In genomic region chr6:154868143-154868594, GRCh38 we compare ENCODE assay signal across 10 cellular contexts.
DNase-seq lines count a peak whose midpoint lies in the region; ATAC-seq and TF ChIP-seq lines count a peak whose summit lies in the region.
"Had no signal": no experiment of that assay in that cellular context is flagged by ENCODE, and none has a peak within 500 bp of the region (broad histone marks: within the 10 kb centered on the region; RNA-seq: fewer than 3 reads in every experiment).

No MANE protein-coding gene starts in this region.

- BruUV-seq in PC-3 (replicated peaks; lab: Mats Ljungman, UMichigan) = no TSS peak

- H3K9ac ChIP-seq in PC-3 (ENCODE audit: low read length) = no peak overlapping the region

- no peaks in the 10 kb centered on the region for H3K27me3 ChIP-seq in PC-3 (ENCODE audit: low read length)
- H3K27me3 ChIP-seq: neutrophil, SJSA1 had no signal

- H4K20me1 ChIP-seq in PC-3 (ENCODE audit: low read length) = no peaks in the 10 kb centered on the region

- H2AFZ ChIP-seq in PC-3 (ENCODE audit: low read length) = no peak overlapping the region

- H3K4me1 ChIP-seq in HEK293 (ENCODE audit: control insufficient read depth, insufficient read depth, low read length) = no peaks in the 10 kb centered on the region
- H3K4me1 ChIP-seq in PC-3 (ENCODE audit: insufficient read depth, low read length) = peaks cover 9% of the 10 kb centered on the region; the same call in 1 of the 2 replicates
- H3K4me1 ChIP-seq: SJSA1 had no signal

- no peak overlapping the region for H3K4me2 ChIP-seq in PC-3 (ENCODE audit: low read length)

- DNase-seq in CMK (ENCODE audit: low read depth) = peak; percentile 5
- DNase-seq in PC-3 = peak; percentile 66
- no peak for DNase-seq in endothelial cell (ENCODE audit: low spot score)
- no peak for DNase-seq in nephron progenitor cell
- DNase-seq in NCI-H524 treated with DMSO at 0.1 percent for 48 hours (lab: John Stamatoyannopoulos, UW) = no peak
- no peak for DNase-seq in activated CD4-positive, alpha-beta T cell treated with anti-CD3 and anti-CD28 coated beads, Interleukin-2, amount 50 U/mL, for 4 hours

- POLR2A ChIA-PET in HEK293 (lab: Yijun Ruan, JAX) = no interaction called here
- POLR2A ChIA-PET in PC-3 (lab: Charles Lee; ENCODE audit: unreplicated experiment) = interaction anchor here (0.6 kb wide), 2 partner anchors 302 to 333 kb away, joined by 3 read pairs; no protein-coding TSS in a partner anchor

- CTCF ChIA-PET in HEK293 (lab: Yijun Ruan, JAX) = interaction anchor here (0.5 to 3.6 kb wide), 45 partner anchors 9 to 1889 kb away, joined by 3 to 45 read pairs (median 4); no protein-coding TSS in a partner anchor
- CTCF ChIA-PET in PC-3 (lab: Charles Lee) = interaction anchor here (0.5 to 1.1 kb wide), 12 partner anchors 14 to 1807 kb away, joined by 3 to 8 read pairs (median 4); no protein-coding TSS in a partner anchor

- no peak overlapping the region for H3K4me3 ChIP-seq in HEK293 (ENCODE audit: low read depth, low read length)
- H3K4me3 ChIP-seq in PC-3 (ENCODE audit: low read length) = no peak overlapping the region
- H3K4me3 ChIP-seq: SJSA1 had no signal

- no peaks in the 10 kb centered on the region for H3K79me2 ChIP-seq in PC-3 (ENCODE audit: low read length)

- no peaks in the 10 kb centered on the region for H3F3A ChIP-seq in PC-3 (ENCODE audit: low read length, unreplicated experiment)

- H3K27me3 Mint-ChIP-seq in endothelial cell (ENCODE audit: unreplicated experiment) (peaks cover 2% of the 10 kb centered on the region), nephron progenitor cell (ENCODE audit: low read depth, poor library complexity) (no peaks in the 10 kb centered on the region)

- H3K9me2 ChIP-seq in PC-3 (replicated peaks; ENCODE audit: low read length) = no peaks in the 10 kb centered on the region

- no peaks in the 10 kb centered on the region for H3K9me3 ChIP-seq in HEK293 (ENCODE audit: control insufficient read depth, insufficient read depth, low read depth, low read length)
- H3K9me3 ChIP-seq in PC-3 (ENCODE audit: low read length) = no peaks in the 10 kb centered on the region
- H3K9me3 ChIP-seq: neutrophil, SJSA1 had no signal

- no peaks in the 10 kb centered on the region for H3K9me3 Mint-ChIP-seq in endothelial cell (ENCODE audit: unreplicated experiment)
- no peaks in the 10 kb centered on the region for H3K9me3 Mint-ChIP-seq in nephron progenitor cell

- ATAC-seq in PC-3 = no peak
- no peak for ATAC-seq in HG03280 (IDR thresholded peaks at IDR 0.05; ENCODE audit: unreplicated experiment)

- H3K27ac ChIP-seq in HEK293 (ENCODE audit: extremely low read depth, low read depth, low read length) = no peak overlapping the region
- H3K27ac ChIP-seq in PC-3 (ENCODE audit: low read length) = no peak overlapping the region
- H3K27ac ChIP-seq: neutrophil, SJSA1 had no signal

- H3K4me1 Mint-ChIP-seq in endothelial cell (ENCODE audit: unreplicated experiment) (peaks cover 2% of the 10 kb centered on the region), nephron progenitor cell (peaks cover 26% of the 10 kb centered on the region)

- H3K4me3 Mint-ChIP-seq in endothelial cell (ENCODE audit: unreplicated experiment) (no peak overlapping the region), nephron progenitor cell (no peak overlapping the region)

- H3K27ac Mint-ChIP-seq in endothelial cell (ENCODE audit: unreplicated experiment) (no peak overlapping the region), nephron progenitor cell (no peak overlapping the region)

- TF ChIP-seq CTCF in HEK293 (tag by site-specific recombination; IDR thresholded peaks at IDR 0.05) = no peak
- peak; percentile 78 for TF ChIP-seq CTCF in PC-3 (conservative IDR thresholded peaks at IDR 0.05; ENCODE audit: low read depth, low read length)
- peak; percentile 74 for TF ChIP-seq CTCF in endothelial cell (IDR thresholded peaks at IDR 0.05; ENCODE audit: unreplicated experiment)
- TF ChIP-seq CTCF in nephron progenitor cell (IDR thresholded peaks at IDR 0.05) = peak; percentile 78

- intact Hi-C loops in PC-3 (cut with micrococcal nuclease) = loop anchor here (1.0 to 5.0 kb wide), 3 partner anchors 60 to 379 kb away; no protein-coding TSS in a partner anchor

- no peaks in the 10 kb centered on the region for H3K36me3 Mint-ChIP-seq in endothelial cell (ENCODE audit: low read depth, unreplicated experiment)
- H3K36me3 Mint-ChIP-seq in nephron progenitor cell (ENCODE audit: low read depth) = peaks cover 19% of the 10 kb centered on the region

- H3K36me3 ChIP-seq in HEK293 (ENCODE audit: control insufficient read depth in 2 of 2, insufficient read depth in 1 of 2, low read length in 2 of 2) (no peaks in the 10 kb centered on the region), PC-3 (ENCODE audit: low read depth, low read length) (no peaks in the 10 kb centered on the region)

TF ChIP-seq in HEK293, 187 proteins besides CTCF, POLR2A, EP300 and RAD21:
- TF ChIP-seq ZNF501 (tag by site-specific recombination; IDR thresholded peaks at IDR 0.05) (no peak), ZNF654 (tag by site-specific recombination; IDR thresholded peaks at IDR 0.05; ENCODE audit: low read depth) (peak; percentile 89), ZBTB26 (tag by site-specific recombination; optimal IDR thresholded peaks at IDR 0.05) (no peak), ZIC2 (tag by site-specific recombination; IDR thresholded peaks at IDR 0.05) (no peak), ZNF660 (tag by site-specific recombination; IDR thresholded peaks at IDR 0.05) (peak; percentile 40; the same call in 1 of the 2 replicates), SCRT2 (tag by site-specific recombination; IDR thresholded peaks at IDR 0.05) (peak; percentile 85), SP7 (tag by site-specific recombination; IDR thresholded peaks at IDR 0.05) (no peak), ZNF350 (tag by site-specific recombination; IDR thresholded peaks at IDR 0.05) (no peak)
TF ChIP-seq in HEK293: peak in this region for 3.

Comparison
In these comparisons a context has a peak if more than half of its experiments do, and no peak if none do; other contexts are left out.
1. DNase-seq: peak in CMK (single experiment) and PC-3 (single experiment); none in endothelial cell (single experiment), nephron progenitor cell (single experiment), NCI-H524 treated with DMSO at 0.1 percent for 48 hours (single experiment) and activated CD4-positive, alpha-beta T cell treated with anti-CD3 and anti-CD28 coated beads, Interleukin-2, amount 50 U/mL, for 4 hours (0 of 2).